23 cellular contexts compared by ENCODE assay signal in genomic region chr1:97636941-97637340, GRCh38.
A peak's percentile ranks its signal among the peaks of the same experiment; 100 is the strongest.
DNase-seq lines count a peak whose midpoint lies in the region; ATAC-seq and TF ChIP-seq lines count a peak whose summit lies in the region.
"Had no signal": no experiment of that assay in that cellular context is flagged by ENCODE, and none has a peak within 500 bp of the region (broad histone marks: within the 10 kb centered on the region; RNA-seq: fewer than 3 reads in every experiment).

No MANE protein-coding gene starts in this region.

- no peaks in the 10 kb centered on the region for H3K36me3 ChIP-seq in WERI-Rb-1
- H3K36me3 ChIP-seq: SJCRH30 had no signal

- H3K9me3 ChIP-seq in WERI-Rb-1 (ENCODE audit: severe bottlenecking), result no peaks in the 10 kb centered on the region
- H3K9me3 ChIP-seq: A549, SJCRH30 had no signal

- no peaks in the 10 kb centered on the region for H3K27me3 ChIP-seq in WERI-Rb-1 (ENCODE audit: insufficient read depth, low read depth, severe bottlenecking)
- H3K27me3 ChIP-seq: SJCRH30 had no signal

- H3K4me3 ChIP-seq in fibroblast of the aortic adventitia (ENCODE audit: low read depth, low read length), result no peak overlapping the region
- no peak overlapping the region for H3K4me3 ChIP-seq in WERI-Rb-1 (ENCODE audit: low read depth, low read length)
- H3K4me3 ChIP-seq: A549, GM12878, SJCRH30 had no signal

- H3K27ac ChIP-seq in WERI-Rb-1, result no peak overlapping the region
- H3K27ac ChIP-seq: A549, SJCRH30 had no signal

- ATAC-seq in HG03159 (IDR thresholded peaks at IDR 0.05; ENCODE audit: unreplicated experiment) (no peak), GM21825 (IDR thresholded peaks at IDR 0.05; ENCODE audit: unreplicated experiment) (no peak)
- ATAC-seq: A549, GM12878 had no signal

- no peak for TF ChIP-seq CTCF in fibroblast of the aortic adventitia (IDR thresholded peaks at IDR 0.05; ENCODE audit: insufficient read depth, low read length)
- TF ChIP-seq CTCF in WERI-Rb-1 (IDR thresholded peaks at IDR 0.05; ENCODE audit: low read depth, low read length), result no peak

- DNase-seq in AG08395 (ENCODE audit: low spot score), result peak; percentile 7
- peak; percentile 6 for DNase-seq in GM03348 (ENCODE audit: low spot score)
- DNase-seq in amniotic epithelial cell (ENCODE audit: low read depth), result peak; percentile 77
- DNase-seq in fibroblast of the aortic adventitia (ENCODE audit: low read depth), result peak; percentile 55
- DNase-seq in NK-92 treated with Interleukin-12 subunit alpha and Interleukin-12 subunit beta, amount 100 ng/mL, for 24 hours (lab: John Stamatoyannopoulos, UW), result no peak
- DNase-seq in WERI-Rb-1, result no peak
- DNase-seq: C1 segment of cervical spinal cord; CD8-positive, alpha-beta memory T cell; GOT3; HCEC 1CT; KG1; NCI-H1105 treated with DMSO at 0.1 percent for 48 hours; NCI-H1694; NCI-H2081 treated with DMSO at 0.1 percent for 48 hours; NCI-H2171 treated with DMSO at 0.1 percent for 48 hours; NCI-H446; NCI-H526; OCI-M1; SJCRH30 had no signal

Comparison
In these comparisons a context has a peak if more than half of its experiments do, and no peak if none do; other contexts are left out.
1. DNase-seq: peak in AG08395 (single experiment), GM03348 (single experiment), amniotic epithelial cell (single experiment) and fibroblast of the aortic adventitia (single experiment); none in NK-92 treated with Interleukin-12 subunit alpha and Interleukin-12 subunit beta, amount 100 ng/mL, for 24 hours (single experiment) and WERI-Rb-1 (single experiment).